Comparison of ENCODE assay signal across 13 cellular contexts in the genomic region with DNA sequence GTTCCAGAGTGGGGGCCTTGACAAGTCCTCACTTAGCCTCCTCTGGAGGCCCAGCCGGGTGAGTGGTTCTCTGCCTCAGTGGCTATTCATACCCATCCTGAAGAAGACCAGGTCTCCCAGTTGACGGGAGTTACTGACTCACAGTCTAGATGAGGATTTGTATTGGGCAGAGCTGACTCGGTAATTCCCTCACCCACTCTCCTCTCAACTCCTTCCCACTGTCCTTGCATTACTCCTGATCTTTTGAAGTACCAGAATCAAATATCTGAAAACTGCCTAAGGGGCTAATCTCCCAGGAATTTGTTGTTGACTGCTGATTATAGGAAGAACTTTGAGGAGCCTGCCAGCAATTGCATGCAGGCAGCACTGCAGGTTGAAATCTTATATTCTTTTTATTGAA.
A peak's percentile ranks its signal among the peaks of the same experiment; 100 is the strongest.
DNase-seq lines count a peak whose midpoint lies in the region; ATAC-seq and TF ChIP-seq lines count a peak whose summit lies in the region.
"Had no signal": no experiment of that assay in that cellular context is flagged by ENCODE, and none has a peak within 500 bp of the region (broad histone marks: within the 10 kb centered on the region; RNA-seq: fewer than 3 reads in every experiment).

No MANE protein-coding gene starts in this region.

- CTCF ChIA-PET in HEK293 (lab: Yijun Ruan, JAX): interaction anchor here (0.7 to 16.4 kb wide), 7 partner anchors 11 to 122 kb away, joined by 3 to 308 read pairs (median 5); partner anchors contain the start of gene SMIM5

- H3K9me3 ChIP-seq in HEK293 (ENCODE audit: control insufficient read depth, insufficient read depth, low read depth, low read length): no peaks in the 10 kb centered on the region

- H3K4me1 ChIP-seq in HEK293 (ENCODE audit: control insufficient read depth, insufficient read depth, low read length): peaks cover 4% of the 10 kb centered on the region; the same call in 1 of the 2 replicates

- H3K4me3 Mint-ChIP-seq in stimulated activated effector memory CD8-positive, alpha-beta T cell treated with anti-CD3 and anti-CD28 coated beads, Interleukin-12 subunit alpha, Interleukin-12 subunit beta, amount 100 ng/mL, for 72 hours: no peak overlapping the region
- H3K4me3 Mint-ChIP-seq: activated CD4-positive, alpha-beta memory T cell treated with anti-CD3 and anti-CD28 coated beads for 36 hours; activated naive CD4-positive, alpha-beta T cell treated with anti-CD3 and anti-CD28 coated beads, Interleukin-2, amount 50 U/mL, for 24 hours; naive B cell had no signal

- H3K36me3 ChIP-seq in HEK293 (ENCODE audit: control insufficient read depth in 2 of 2, insufficient read depth in 1 of 2, low read length in 2 of 2): peaks cover 23 to 54% of the 10 kb centered on the region in 2 experiments

- H3K9me3 Mint-ChIP-seq in stimulated activated effector memory CD8-positive, alpha-beta T cell treated with anti-CD3 and anti-CD28 coated beads, Interleukin-12 subunit alpha, Interleukin-12 subunit beta, amount 100 ng/mL, for 72 hours: no peaks in the 10 kb centered on the region
- H3K9me3 Mint-ChIP-seq: activated CD4-positive, alpha-beta memory T cell treated with anti-CD3 and anti-CD28 coated beads for 36 hours; activated naive CD4-positive, alpha-beta T cell treated with anti-CD3 and anti-CD28 coated beads, Interleukin-2, amount 50 U/mL, for 24 hours; naive B cell had no signal

- H3K27ac Mint-ChIP-seq in stimulated activated effector memory CD8-positive, alpha-beta T cell treated with anti-CD3 and anti-CD28 coated beads, Interleukin-12 subunit alpha, Interleukin-12 subunit beta, amount 100 ng/mL, for 72 hours: peak overlapping the region; percentile 58
- H3K27ac Mint-ChIP-seq: activated CD4-positive, alpha-beta memory T cell treated with anti-CD3 and anti-CD28 coated beads for 36 hours; activated naive CD4-positive, alpha-beta T cell treated with anti-CD3 and anti-CD28 coated beads, Interleukin-2, amount 50 U/mL, for 24 hours had no signal

- no peak overlapping the region for H3K27ac ChIP-seq in HEK293 (ENCODE audit: extremely low read depth, low read depth, low read length)

- H3K36me3 Mint-ChIP-seq in stimulated activated effector memory CD8-positive, alpha-beta T cell treated with anti-CD3 and anti-CD28 coated beads, Interleukin-12 subunit alpha, Interleukin-12 subunit beta, amount 100 ng/mL, for 72 hours: peaks cover 69% of the 10 kb centered on the region
- H3K36me3 Mint-ChIP-seq: activated naive CD4-positive, alpha-beta T cell treated with anti-CD3 and anti-CD28 coated beads, Interleukin-2, amount 50 U/mL, for 24 hours; naive B cell had no signal

- ATAC-seq in stimulated activated effector memory CD8-positive, alpha-beta T cell treated with anti-CD3 and anti-CD28 coated beads, Interleukin-12 subunit alpha, Interleukin-12 subunit beta, amount 100 ng/mL, for 72 hours: no peak
- no peak for ATAC-seq in HG02973 (IDR thresholded peaks at IDR 0.05; ENCODE audit: unreplicated experiment)

- H3K4me3 ChIP-seq in HEK293 (ENCODE audit: low read depth, low read length) (no peak overlapping the region), foreskin fibroblast (ENCODE audit: low read depth in 1 of 2, low read length in 2 of 2) (no peak overlapping the region)

- DNase-seq in amniotic epithelial cell (ENCODE audit: low read depth) (peak; percentile 95), foreskin fibroblast (peak; percentile 60 to 84), GM10266 (ENCODE audit: extremely low spot score) (no peak), NCI-H1092 treated with DMSO at 0.1 percent for 48 hours (lab: John Stamatoyannopoulos, UW) (no peak)
- no peak for DNase-seq in stimulated activated effector memory CD8-positive, alpha-beta T cell treated with anti-CD3 and anti-CD28 coated beads, Interleukin-12 subunit alpha, Interleukin-12 subunit beta, amount 100 ng/mL, for 72 hours (ENCODE audit: low spot score in 2 of 2)
- no peak for DNase-seq in stimulated activated CD4-positive, alpha-beta T cell treated with anti-CD3 and anti-CD28 coated beads, Interleukin-12 subunit alpha, Interleukin-12 subunit beta, amount 100 ng/mL, for 4 hours
- DNase-seq: activated CD4-positive, alpha-beta memory T cell treated with anti-CD3 and anti-CD28 coated beads for 36 hours; effector memory CD4-positive, alpha-beta T cell; naive B cell; NCI-H82 had no signal

- TF ChIP-seq CTCF in HEK293 (tag by site-specific recombination; IDR thresholded peaks at IDR 0.05) (no peak), foreskin fibroblast (IDR thresholded peaks at IDR 0.05; ENCODE audit: low read depth, low read length) (no peak), GM10266 (IDR thresholded peaks at IDR 0.05; ENCODE audit: control insufficient read depth, insufficient read depth, low read depth, missing control alignments) (no peak)

- POLR2A ChIA-PET in HEK293 (lab: Yijun Ruan, JAX): no interaction called here

- H3K4me1 Mint-ChIP-seq in stimulated activated effector memory CD8-positive, alpha-beta T cell treated with anti-CD3 and anti-CD28 coated beads, Interleukin-12 subunit alpha, Interleukin-12 subunit beta, amount 100 ng/mL, for 72 hours: peaks cover 31% of the 10 kb centered on the region

TF ChIP-seq in HEK293, 187 proteins besides CTCF, POLR2A, EP300 and RAD21:
- TF ChIP-seq ZFHX2 (tag by site-specific recombination; conservative IDR thresholded peaks at IDR 0.05) (peak; percentile 33; the same call in 1 of the 2 replicates), ZNF426 (tag by site-specific recombination; IDR thresholded peaks at IDR 0.05) (no peak)

Comparison
In these comparisons a context has a peak if more than half of its experiments do, and no peak if none do; other contexts are left out.
1. DNase-seq: peak in amniotic epithelial cell (single experiment) and foreskin fibroblast (2 of 2); none in stimulated activated effector memory CD8-positive, alpha-beta T cell treated with anti-CD3 and anti-CD28 coated beads, Interleukin-12 subunit alpha, Interleukin-12 subunit beta, amount 100 ng/mL, for 72 hours (0 of 2), stimulated activated CD4-positive, alpha-beta T cell treated with anti-CD3 and anti-CD28 coated beads, Interleukin-12 subunit alpha, Interleukin-12 subunit beta, amount 100 ng/mL, for 4 hours (single experiment), GM10266 (single experiment) and NCI-H1092 treated with DMSO at 0.1 percent for 48 hours (single experiment).